ENCODE assay signal across 16 cellular contexts in the genomic region with DNA sequence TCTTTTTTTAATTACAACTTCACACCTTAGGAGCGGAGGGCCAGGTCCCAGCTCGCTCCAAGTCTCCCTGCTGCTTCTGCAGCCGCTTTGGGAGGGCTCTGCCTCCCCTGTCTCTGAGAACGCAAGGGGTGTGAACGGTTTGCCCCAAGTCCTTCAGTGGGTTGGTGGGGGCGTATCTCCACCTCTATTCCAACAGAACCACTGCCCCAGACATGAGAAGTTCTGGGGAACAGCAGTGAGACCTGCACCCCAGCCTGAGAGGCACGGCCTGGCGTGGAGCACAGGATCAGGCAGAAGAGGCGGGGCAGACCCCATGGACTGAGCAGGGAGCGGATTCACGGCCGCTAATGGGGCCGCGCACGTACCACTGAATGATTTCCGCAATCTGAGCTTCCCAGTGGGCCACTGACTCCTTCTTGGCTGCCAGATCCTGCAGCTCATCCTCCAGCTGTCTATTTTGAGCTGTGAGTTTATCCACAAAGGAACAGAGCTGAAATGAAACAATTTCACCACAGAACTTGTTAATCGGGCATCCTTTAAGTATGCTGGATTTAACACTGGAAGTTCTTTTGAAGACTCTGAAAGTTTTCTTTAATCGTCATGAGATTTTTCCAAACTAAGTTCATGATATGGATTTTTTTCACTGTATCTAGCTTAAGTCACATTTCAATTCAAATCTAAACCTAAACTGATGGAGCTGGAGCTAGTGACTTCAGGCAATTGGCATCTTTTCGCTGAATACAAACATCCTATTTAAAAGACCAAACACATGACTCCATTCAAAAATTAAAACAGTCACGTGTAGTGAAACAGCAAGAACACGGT. TPM values are rescaled to one million over a fixed set of nuclear protein-coding genes. Genes with fewer than 3 reads are reported as not detected.
A peak's percentile ranks its signal among the peaks of the same experiment; 100 is the strongest.
DNase-seq lines count a peak whose midpoint lies in the region; TF ChIP-seq lines count a peak whose summit lies in the region.
"Had no signal": no experiment of that assay in that cellular context is flagged by ENCODE, and none has a peak within 500 bp of the region (broad histone marks: within the 10 kb centered on the region; RNA-seq: fewer than 3 reads in every experiment).

No MANE protein-coding gene starts in this region.

- H3K27me3 ChIP-seq in adrenal gland, result no peaks in the 10 kb centered on the region
- H3K27me3 ChIP-seq: BLaER1 had no signal

- DNase-seq in foreskin melanocyte (peak; percentile 93), posterior vena cava (ENCODE audit: low spot score) (peak; percentile 55), substantia nigra (lab: John Stamatoyannopoulos, UW) (no peak), adrenal gland (no peak), NCI-H1694 (lab: John Stamatoyannopoulos, UW) (no peak), NCI-H2029 (lab: John Stamatoyannopoulos, UW) (no peak)
- DNase-seq: DND-41, NCI-H1417 treated with DMSO at 0.1 percent for 48 hours, NCI-H2029 treated with DMSO at 0.1 percent for 48 hours, NCI-H510A, NCI-H82 had no signal

- WGBS in adrenal gland, 4 donors, result 91 to 96% (median 93%) methylated on average over 19 to 21 of the region's 21 CpGs

- TF ChIP-seq CTCF in adrenal gland (IDR thresholded peaks at IDR 0.05), result no peak

- no peaks in the 10 kb centered on the region for H3K9me3 ChIP-seq in adrenal gland (replicated peaks in 1 of 3)
- H3K9me3 ChIP-seq: BLaER1 had no signal

- intact Hi-C loops in posterior vena cava (cut with DNase I), result no loop called here
- intact Hi-C loops in adrenal gland (cut with DNase I), result no loop called here

- peaks cover 0 to 99% of the 10 kb centered on the region in 2 donors for H3K36me3 ChIP-seq in adrenal gland (replicated peaks in 1 of 2)

- H3K4me3 ChIP-seq in adrenal gland, result no peak overlapping the region
- H3K4me3 ChIP-seq: BLaER1, GM12878, GM23338, K562 had no signal

- TF ChIP-seq POLR2A in adrenal gland (IDR thresholded peaks at IDR 0.05), result no peak

- H3K27ac ChIP-seq in angular gyrus (ENCODE audit: low read depth, low read length) (peak overlapping the region; percentile 42), substantia nigra (ENCODE audit: low read depth, low read length, poor library complexity, severe bottlenecking) (peak overlapping the region; percentile 69), adrenal gland (no peak overlapping the region)
- H3K27ac ChIP-seq: BLaER1 had no signal

- no peaks in the 10 kb centered on the region for H3K4me1 ChIP-seq in adrenal gland (replicated peaks in 1 of 2)

RNA-seq across cellular contexts. Expression of a gene that starts 44.4 kb away (rescaled TPM):
- total RNA-seq in posterior vena cava (under 1 TPM in 1 of 2 donors, not detected in 1; 0.10 TPM), adrenal gland (under 1 TPM in 5 of 8 donors, not detected in 3; 0.07 to 0.65 (median 0.34) TPM)
- polyA plus RNA-seq in adrenal gland, result 1 to 10 TPM in 1 of 3 donors, under 1 TPM in 1, not detected in 1; 0.48 to 3.6 TPM
- polyA plus RNA-seq: K562 had no signal

Comparison
In these comparisons a context has a peak if more than half of its experiments do, and no peak if none do; other contexts are left out.
1. H3K27ac ChIP-seq: peak in angular gyrus (single experiment) and substantia nigra (single experiment); none in adrenal gland (0 of 5).
2. DNase-seq: peak in foreskin melanocyte (single experiment) and posterior vena cava (single experiment); none in substantia nigra (0 of 49), adrenal gland (0 of 7), NCI-H1694 (single experiment) and NCI-H2029 (single experiment).